Comparison of ENCODE assay signal across 1 cellular context in the genomic region with DNA sequence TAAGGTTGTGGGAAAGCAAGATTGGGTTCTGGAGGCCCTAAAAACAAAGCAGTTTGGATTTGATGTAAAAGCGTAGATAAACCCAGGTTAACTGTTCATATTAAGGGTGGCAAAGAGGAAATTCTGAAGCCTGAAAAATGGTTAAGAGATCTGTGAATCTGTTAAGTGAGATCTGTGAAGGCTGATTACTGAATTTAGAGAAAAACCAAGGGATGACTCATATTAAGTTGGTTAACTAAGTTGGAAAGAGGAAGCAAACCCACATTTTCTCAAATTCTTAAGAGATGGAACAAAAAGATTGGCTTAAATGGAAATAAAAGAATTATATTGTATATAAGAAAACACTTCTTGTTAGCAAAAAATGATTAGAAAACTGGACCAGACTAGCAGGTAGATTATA.
A peak's percentile ranks its signal among the peaks of the same experiment; 100 is the strongest.
TF ChIP-seq lines count a peak whose summit lies in the region.

No MANE protein-coding gene starts in this region.

TF ChIP-seq in K562, 482 proteins besides CTCF, POLR2A, EP300 and RAD21 (continued from another document):
- peak; percentile 80; the same call in 1 of the 2 replicates for TF ChIP-seq SMARCC2 (IDR thresholded peaks at IDR 0.05; ENCODE audit: low read depth)
- TF ChIP-seq ATF3 (IDR thresholded peaks at IDR 0.05), result peak; percentile 85
- TF ChIP-seq ATF3 (CRISPR knock-in tag; conservative IDR thresholded peaks at IDR 0.05), result no peak
- no peak for TF ChIP-seq MLX (CRISPR knock-in tag; conservative IDR thresholded peaks at IDR 0.05)
- peak; percentile 75 for TF ChIP-seq ARID1B (IDR thresholded peaks at IDR 0.05)
- TF ChIP-seq ZC3H11A (IDR thresholded peaks at IDR 0.05; ENCODE audit: low read depth, low read length), result no peak
- TF ChIP-seq IRF1 (CRISPR knock-in tag; IDR thresholded peaks at IDR 0.05; ENCODE audit: borderline replicate concordance), result no peak
- TF ChIP-seq HMBOX1 (IDR thresholded peaks at IDR 0.05), result peak; percentile 95
- TF ChIP-seq FOSL1 (tag; conservative IDR thresholded peaks at IDR 0.05), result peak; percentile 96
- TF ChIP-seq ADNP (tag; IDR thresholded peaks at IDR 0.05), result peak; percentile 41; the same call in 1 of the 2 replicates
- TF ChIP-seq NCOA6 (IDR thresholded peaks at IDR 0.05), result no peak
- no peak for TF ChIP-seq SLC30A9 (CRISPR knock-in tag; IDR thresholded peaks at IDR 0.05)
- no peak for TF ChIP-seq EZH2 (IDR thresholded peaks at IDR 0.05; ENCODE audit: borderline replicate concordance, low read depth, low read length)
- TF ChIP-seq CBX5 (IDR thresholded peaks at IDR 0.05; ENCODE audit: borderline replicate concordance, low read depth), result no peak
- TF ChIP-seq SMARCE1 (IDR thresholded peaks at IDR 0.05), result peak; percentile 94
- peak; percentile 65; the same call in 1 of the 2 replicates for TF ChIP-seq DPF2 (IDR thresholded peaks at IDR 0.05)
- TF ChIP-seq E2F6 (IDR thresholded peaks at IDR 0.05; ENCODE audit: borderline replicate concordance in 1 of 2, extremely low read depth in 1 of 2, insufficient read depth in 1 of 2, insufficient read length in 1 of 2, low read depth in 1 of 2, low read length in 1 of 2, poor library complexity in 1 of 2, severe bottlenecking in 1 of 2), result no peak
- TF ChIP-seq, protein P1, sequence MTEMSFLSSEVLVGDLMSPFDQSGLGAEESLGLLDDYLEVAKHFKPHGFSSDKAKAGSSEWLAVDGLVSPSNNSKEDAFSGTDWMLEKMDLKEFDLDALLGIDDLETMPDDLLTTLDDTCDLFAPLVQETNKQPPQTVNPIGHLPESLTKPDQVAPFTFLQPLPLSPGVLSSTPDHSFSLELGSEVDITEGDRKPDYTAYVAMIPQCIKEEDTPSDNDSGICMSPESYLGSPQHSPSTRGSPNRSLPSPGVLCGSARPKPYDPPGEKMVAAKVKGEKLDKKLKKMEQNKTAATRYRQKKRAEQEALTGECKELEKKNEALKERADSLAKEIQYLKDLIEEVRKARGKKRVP (CRISPR knock-in tag; IDR thresholded peaks at IDR 0.05), result no peak
- TF ChIP-seq ZNF766 (CRISPR knock-in tag; conservative IDR thresholded peaks at IDR 0.05), result no peak
- no peak for TF ChIP-seq SIN3B (IDR thresholded peaks at IDR 0.05; ENCODE audit: low read depth)
- TF ChIP-seq GTF2A2 (tag; IDR thresholded peaks at IDR 0.05), result no peak
- no peak for TF ChIP-seq ASH1L (IDR thresholded peaks at IDR 0.05; ENCODE audit: borderline replicate concordance, low read depth, partially characterized antibody)
- TF ChIP-seq, protein P2, sequence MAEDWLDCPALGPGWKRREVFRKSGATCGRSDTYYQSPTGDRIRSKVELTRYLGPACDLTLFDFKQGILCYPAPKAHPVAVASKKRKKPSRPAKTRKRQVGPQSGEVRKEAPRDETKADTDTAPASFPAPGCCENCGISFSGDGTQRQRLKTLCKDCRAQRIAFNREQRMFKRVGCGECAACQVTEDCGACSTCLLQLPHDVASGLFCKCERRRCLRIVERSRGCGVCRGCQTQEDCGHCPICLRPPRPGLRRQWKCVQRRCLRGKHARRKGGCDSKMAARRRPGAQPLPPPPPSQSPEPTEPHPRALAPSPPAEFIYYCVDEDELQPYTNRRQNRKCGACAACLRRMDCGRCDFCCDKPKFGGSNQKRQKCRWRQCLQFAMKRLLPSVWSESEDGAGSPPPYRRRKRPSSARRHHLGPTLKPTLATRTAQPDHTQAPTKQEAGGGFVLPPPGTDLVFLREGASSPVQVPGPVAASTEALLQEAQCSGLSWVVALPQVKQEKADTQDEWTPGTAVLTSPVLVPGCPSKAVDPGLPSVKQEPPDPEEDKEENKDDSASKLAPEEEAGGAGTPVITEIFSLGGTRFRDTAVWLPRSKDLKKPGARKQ (CRISPR knock-in tag; IDR thresholded peaks at IDR 0.05), result no peak
- no peak for TF ChIP-seq SMAD4 (CRISPR knock-in tag; conservative IDR thresholded peaks at IDR 0.05)
- peak; percentile 72; the same call in 1 of the 2 replicates for TF ChIP-seq TEAD4 (IDR thresholded peaks at IDR 0.05; ENCODE audit: low read length)
- TF ChIP-seq TEAD4 (CRISPR knock-in tag; IDR thresholded peaks at IDR 0.05; ENCODE audit: borderline replicate concordance), result no peak
- no peak for TF ChIP-seq BHLHE40 (IDR thresholded peaks at IDR 0.05; ENCODE audit: low read length)
- 0 out of 4 replicates have a peak, but pooled peaks of 1 of the 2 experiments have one; percentile 5 for TF ChIP-seq RCOR1 (IDR thresholded peaks at IDR 0.05; ENCODE audit: borderline replicate concordance in 1 of 2, low read depth in 2 of 2, low read length in 2 of 2)
- TF ChIP-seq JUND (IDR thresholded peaks at IDR 0.05; ENCODE audit: borderline replicate concordance, low read depth, low read length), result peak; percentile 92
- peak; percentile 88; the same call in 2 of the 3 replicates for TF ChIP-seq JUND (tag; IDR thresholded peaks at IDR 0.05; ENCODE audit: borderline replicate concordance, low read depth, low read length)
- no peak for TF ChIP-seq ZNF586 (CRISPR knock-in tag; conservative IDR thresholded peaks at IDR 0.05)
- TF ChIP-seq ZNF639 (CRISPR knock-in tag; conservative IDR thresholded peaks at IDR 0.05 in 1 of 2, IDR thresholded peaks at IDR 0.05 in 1 of 2), result 0 out of 4 replicates have a peak, but pooled peaks of 1 of the 2 experiments have one; percentile 38
- peak; percentile 51; the same call in 1 of the 2 replicates for TF ChIP-seq JUN (IDR thresholded peaks at IDR 0.05; ENCODE audit: borderline replicate concordance, low read depth, low read length)
- no peak for TF ChIP-seq JUN (CRISPR knock-in tag; IDR thresholded peaks at IDR 0.05; ENCODE audit: borderline replicate concordance)
- peak; percentile 78 for TF ChIP-seq SMARCA4 (IDR thresholded peaks at IDR 0.05)
- TF ChIP-seq NBN (IDR thresholded peaks at IDR 0.05; ENCODE audit: low read depth), result peak; percentile 33; the same call in 1 of the 2 replicates
- TF ChIP-seq, protein P3, sequence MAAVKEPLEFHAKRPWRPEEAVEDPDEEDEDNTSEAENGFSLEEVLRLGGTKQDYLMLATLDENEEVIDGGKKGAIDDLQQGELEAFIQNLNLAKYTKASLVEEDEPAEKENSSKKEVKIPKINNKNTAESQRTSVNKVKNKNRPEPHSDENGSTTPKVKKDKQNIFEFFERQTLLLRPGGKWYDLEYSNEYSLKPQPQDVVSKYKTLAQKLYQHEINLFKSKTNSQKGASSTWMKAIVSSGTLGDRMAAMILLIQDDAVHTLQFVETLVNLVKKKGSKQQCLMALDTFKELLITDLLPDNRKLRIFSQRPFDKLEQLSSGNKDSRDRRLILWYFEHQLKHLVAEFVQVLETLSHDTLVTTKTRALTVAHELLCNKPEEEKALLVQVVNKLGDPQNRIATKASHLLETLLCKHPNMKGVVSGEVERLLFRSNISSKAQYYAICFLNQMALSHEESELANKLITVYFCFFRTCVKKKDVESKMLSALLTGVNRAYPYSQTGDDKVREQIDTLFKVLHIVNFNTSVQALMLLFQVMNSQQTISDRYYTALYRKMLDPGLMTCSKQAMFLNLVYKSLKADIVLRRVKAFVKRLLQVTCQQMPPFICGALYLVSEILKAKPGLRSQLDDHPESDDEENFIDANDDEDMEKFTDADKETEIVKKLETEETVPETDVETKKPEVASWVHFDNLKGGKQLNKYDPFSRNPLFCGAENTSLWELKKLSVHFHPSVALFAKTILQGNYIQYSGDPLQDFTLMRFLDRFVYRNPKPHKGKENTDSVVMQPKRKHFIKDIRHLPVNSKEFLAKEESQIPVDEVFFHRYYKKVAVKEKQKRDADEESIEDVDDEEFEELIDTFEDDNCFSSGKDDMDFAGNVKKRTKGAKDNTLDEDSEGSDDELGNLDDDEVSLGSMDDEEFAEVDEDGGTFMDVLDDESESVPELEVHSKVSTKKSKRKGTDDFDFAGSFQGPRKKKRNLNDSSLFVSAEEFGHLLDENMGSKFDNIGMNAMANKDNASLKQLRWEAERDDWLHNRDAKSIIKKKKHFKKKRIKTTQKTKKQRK (IDR thresholded peaks at IDR 0.05; ENCODE audit: borderline replicate concordance, low read depth, low read length), result no peak
- no peak for TF ChIP-seq ZNF263 (CRISPR knock-in tag; IDR thresholded peaks at IDR 0.05; ENCODE audit: borderline replicate concordance)
- TF ChIP-seq CEBPG (CRISPR knock-in tag; IDR thresholded peaks at IDR 0.05), result no peak
- TF ChIP-seq CEBPG (tag; conservative IDR thresholded peaks at IDR 0.05 in 1 of 2, IDR thresholded peaks at IDR 0.05 in 1 of 2), result no peak
